Comparison of ENCODE assay signal across 15 cellular contexts in the genomic region with DNA sequence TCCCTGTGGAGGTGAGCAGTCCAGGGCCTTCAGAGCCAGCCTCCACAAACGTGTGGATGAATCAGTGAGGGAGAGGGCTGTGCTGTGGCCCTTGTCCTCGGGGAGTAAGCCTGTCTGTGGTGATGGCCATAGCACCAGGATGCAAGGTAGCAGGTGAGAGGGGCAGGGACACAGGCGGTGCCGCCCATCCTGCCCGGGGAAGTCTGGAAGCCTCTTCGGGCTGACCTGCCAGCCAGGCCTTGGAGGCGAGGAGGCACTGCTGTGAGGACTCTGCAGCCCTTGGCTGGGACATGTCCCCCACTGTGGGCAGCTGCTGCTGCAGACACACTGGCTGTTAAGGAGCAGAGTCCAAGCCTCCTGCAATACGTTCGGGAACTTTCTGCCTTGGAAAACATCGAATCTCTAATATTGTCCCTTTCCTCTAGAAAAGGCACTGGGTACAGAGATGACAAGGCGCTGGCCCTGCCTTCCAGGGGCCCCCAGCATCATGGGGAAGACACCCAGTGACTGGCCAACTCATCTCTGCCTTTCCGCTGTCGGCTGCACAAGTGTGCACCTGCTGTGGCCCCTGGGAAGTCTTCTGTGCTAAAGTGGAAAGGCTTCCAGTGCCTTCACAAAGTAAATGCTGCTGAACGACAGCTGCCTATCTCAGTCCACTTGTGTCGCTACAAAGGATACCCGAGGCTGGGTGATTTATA.
"Had no signal": no experiment of that assay in that cellular context is flagged by ENCODE, and none has a peak within 500 bp of the region (broad histone marks: within the 10 kb centered on the region; RNA-seq: fewer than 3 reads in every experiment).

No MANE protein-coding gene starts in this region.

- H3K9me3 ChIP-seq: tibial artery had no signal

- FAIRE-seq: bronchial epithelial cell, keratinocyte, urothelium cell line had no signal

- H3K27ac ChIP-seq: epithelial cell of prostate, tibial artery had no signal

- H3K4me1 Mint-ChIP-seq: activated CD4-positive, alpha-beta T cell treated with anti-CD3 and anti-CD28 coated beads, Interleukin-2, amount 10 ng/mL, durations not matched to agents 24 days and 14 days had no signal

- H3K4me3 ChIP-seq: tibial artery had no signal

- DNase-seq: activated T-cell treated with anti-CD3 and anti-CD28 coated beads, Interleukin-2, amount 50 U/mL, for 4 hours; mammary epithelial cell; stimulated activated naive CD8-positive, alpha-beta T cell treated with anti-CD3 and anti-CD28 coated beads, Interleukin-15, Interleukin-2, amounts not matched to agents 100 U/mL and 50 U/mL, for 24 hours; substantia nigra; T1000 had no signal

- H3K27ac Mint-ChIP-seq: activated CD4-positive, alpha-beta T cell treated with anti-CD3 and anti-CD28 coated beads, Interleukin-2, amount 10 ng/mL, durations not matched to agents 24 days and 14 days; activated CD8-positive, alpha-beta T cell treated with anti-CD3 and anti-CD28 coated beads for 36 hours; activated naive CD8-positive, alpha-beta T cell; progenitor cell of endocrine pancreas had no signal

- H3K36me3 Mint-ChIP-seq: activated naive CD8-positive, alpha-beta T cell had no signal

- H3K36me3 ChIP-seq: tibial artery had no signal

- H3K4me3 Mint-ChIP-seq: activated CD4-positive, alpha-beta T cell treated with anti-CD3 and anti-CD28 coated beads, Interleukin-2, amount 10 ng/mL, durations not matched to agents 24 days and 14 days; activated CD8-positive, alpha-beta T cell treated with anti-CD3 and anti-CD28 coated beads for 36 hours; activated naive CD8-positive, alpha-beta T cell; activated T-cell treated with anti-CD3 and anti-CD28 coated beads, Interleukin-2, amount 50 U/mL, for 4 hours had no signal

- ATAC-seq: activated CD8-positive, alpha-beta T cell treated with anti-CD3 and anti-CD28 coated beads for 36 hours; activated T-cell treated with anti-CD3 and anti-CD28 coated beads, Interleukin-2, amount 50 U/mL, for 4 hours; left lobe of liver; stimulated activated naive CD8-positive, alpha-beta T cell treated with anti-CD3 and anti-CD28 coated beads, Interleukin-15, Interleukin-2, amounts not matched to agents 100 U/mL and 50 U/mL, for 24 hours had no signal

- H3K9me3 Mint-ChIP-seq: activated CD4-positive, alpha-beta T cell treated with anti-CD3 and anti-CD28 coated beads, Interleukin-2, amount 10 ng/mL, durations not matched to agents 24 days and 14 days; activated CD8-positive, alpha-beta T cell treated with anti-CD3 and anti-CD28 coated beads for 36 hours; activated T-cell treated with anti-CD3 and anti-CD28 coated beads, Interleukin-2, amount 50 U/mL, for 4 hours had no signal
